In genomic region chr1:175217674-175218073, GRCh38 we compare ENCODE assay signal across 1 cellular context.
TF ChIP-seq lines count a peak whose summit lies in the region.

No MANE protein-coding gene starts in this region.

TF ChIP-seq in HEK293, 187 proteins besides CTCF, POLR2A, EP300 and RAD21 (continued from another document):
- TF ChIP-seq PRDM10 (tag by site-specific recombination; IDR thresholded peaks at IDR 0.05) (no peak), ZNF121 (tag by site-specific recombination; IDR thresholded peaks at IDR 0.05) (no peak), OVOL3 (tag by site-specific recombination; IDR thresholded peaks at IDR 0.05) (peak; percentile 53; the same call in 1 of the 2 replicates), TSHZ1 (tag by site-specific recombination; IDR thresholded peaks at IDR 0.05; ENCODE audit: borderline replicate concordance) (0 out of 2 replicates have a peak, but pooled peaks have one; percentile 55), ZNF488 (tag by site-specific recombination; IDR thresholded peaks at IDR 0.05) (no peak), ZBTB20 (tag by site-specific recombination; IDR thresholded peaks at IDR 0.05) (no peak), ZSCAN4 (tag by site-specific recombination; IDR thresholded peaks at IDR 0.05) (no peak), ZNF394 (tag by site-specific recombination; IDR thresholded peaks at IDR 0.05; ENCODE audit: borderline replicate concordance) (no peak), ZNF677 (tag by site-specific recombination; IDR thresholded peaks at IDR 0.05) (no peak), ZNF558 (tag by site-specific recombination; IDR thresholded peaks at IDR 0.05) (no peak), OSR2 (tag by site-specific recombination; IDR thresholded peaks at IDR 0.05) (peak; percentile 65), ZSCAN18 (tag by site-specific recombination; IDR thresholded peaks at IDR 0.05) (no peak), MZF1 (tag by site-specific recombination; IDR thresholded peaks at IDR 0.05; ENCODE audit: borderline replicate concordance) (peak; percentile 96; the same call in 1 of the 2 replicates), ZNF629 (tag by site-specific recombination; IDR thresholded peaks at IDR 0.05) (no peak), ZNF433 (tag by site-specific recombination; IDR thresholded peaks at IDR 0.05; ENCODE audit: low read depth) (no peak), ZNF362 (tag by site-specific recombination; IDR thresholded peaks at IDR 0.05) (no peak), KLF9 (tag by site-specific recombination; IDR thresholded peaks at IDR 0.05; ENCODE audit: low read depth) (no peak), EGR2 (tag by site-specific recombination; IDR thresholded peaks at IDR 0.05; ENCODE audit: low read depth) (no peak), ZNF423 (tag by site-specific recombination; IDR thresholded peaks at IDR 0.05) (peak; percentile 72; the same call in 1 of the 2 replicates), ZNF350 (tag by site-specific recombination; IDR thresholded peaks at IDR 0.05) (no peak), KLF16 (tag by site-specific recombination; IDR thresholded peaks at IDR 0.05) (no peak)
TF ChIP-seq in HEK293: peak in this region for 7.
